Comparison of ENCODE assay signal across 25 cellular contexts in genomic region chr14:76780058-76780345, GRCh38. TPM values are rescaled to one million over a fixed set of nuclear protein-coding genes. Genes with fewer than 3 reads are reported as not detected.
A peak's percentile ranks its signal among the peaks of the same experiment; 100 is the strongest.
DNase-seq lines count a peak whose midpoint lies in the region; ATAC-seq, FAIRE-seq and TF ChIP-seq lines count a peak whose summit lies in the region.
"Had no signal": no experiment of that assay in that cellular context is flagged by ENCODE, and none has a peak within 500 bp of the region (broad histone marks: within the 10 kb centered on the region; RNA-seq: fewer than 3 reads in every experiment).

No MANE protein-coding gene starts in this region.

- TF ChIP-seq CTCF in left ventricle myocardium inferior (IDR thresholded peaks at IDR 0.05; ENCODE audit: borderline replicate concordance) (no peak), chondrocyte (IDR thresholded peaks at IDR 0.05) (no peak), nephron progenitor cell (IDR thresholded peaks at IDR 0.05) (no peak)

- H3K36me3 ChIP-seq in left ventricle myocardium inferior, result peaks cover 38% of the 10 kb centered on the region
- H3K36me3 ChIP-seq: brain microvascular endothelial cell had no signal

- no peaks in the 10 kb centered on the region for H3K27me3 ChIP-seq in left ventricle myocardium inferior (ENCODE audit: low read depth)
- H3K27me3 ChIP-seq: brain microvascular endothelial cell had no signal

- H3K9me3 Mint-ChIP-seq in chondrocyte (ENCODE audit: low read depth), result no peaks in the 10 kb centered on the region
- H3K9me3 Mint-ChIP-seq in nephron progenitor cell, result no peaks in the 10 kb centered on the region
- H3K9me3 Mint-ChIP-seq: activated T-helper 17 cell treated with anti-CD3 and anti-CD28 coated beads, Interleukin-2, amount 50 U/mL, for 72 hours; stimulated activated memory B cell treated with anti-CD40 and anti-IgM and Interleukin-4, amounts not matched to agents 10 μg/mL and 1 μg/mL and 100 μg/mL, for 72 hours had no signal

- no peak for ATAC-seq in left ventricle myocardium superior
- ATAC-seq: activated T-helper 17 cell treated with anti-CD3 and anti-CD28 coated beads, Interleukin-2, amount 50 U/mL, for 72 hours; PC-3; stimulated activated memory B cell treated with anti-CD40 and anti-IgM and Interleukin-4, amounts not matched to agents 10 μg/mL and 1 μg/mL and 100 μg/mL, for 72 hours had no signal

- no peak overlapping the region for H3K4me3 Mint-ChIP-seq in chondrocyte (ENCODE audit: unreplicated experiment)
- H3K4me3 Mint-ChIP-seq in nephron progenitor cell, result no peak overlapping the region
- H3K4me3 Mint-ChIP-seq: CD14-positive monocyte; stimulated activated memory B cell treated with anti-CD40 and anti-IgM and Interleukin-4, amounts not matched to agents 10 μg/mL and 1 μg/mL and 100 μg/mL, for 72 hours had no signal

- peaks cover 81% of the 10 kb centered on the region for H3K4me1 ChIP-seq in left ventricle myocardium inferior

- intact Hi-C loops in left ventricle myocardium inferior (cut with micrococcal nuclease) (loop anchor here (5.0 kb wide), 1 partner anchor 68 kb away; no protein-coding TSS in a partner anchor), left ventricle myocardium superior (cut with micrococcal nuclease) (loop anchor here (5.0 kb wide), 1 partner anchor 68 kb away; no protein-coding TSS in a partner anchor)

- H3K4me1 Mint-ChIP-seq in chondrocyte (ENCODE audit: low read depth) (peaks cover 28% of the 10 kb centered on the region), nephron progenitor cell (peaks cover 44% of the 10 kb centered on the region)
- H3K4me1 Mint-ChIP-seq: stimulated activated memory B cell treated with anti-CD40 and anti-IgM and Interleukin-4, amounts not matched to agents 10 μg/mL and 1 μg/mL and 100 μg/mL, for 72 hours had no signal

- H3K27me3 Mint-ChIP-seq in chondrocyte (ENCODE audit: low read depth) (no peaks in the 10 kb centered on the region), nephron progenitor cell (ENCODE audit: low read depth, poor library complexity) (peaks cover 5% of the 10 kb centered on the region)
- H3K27me3 Mint-ChIP-seq: activated T-helper 17 cell treated with anti-CD3 and anti-CD28 coated beads, Interleukin-2, amount 50 U/mL, for 72 hours had no signal

- H3K4me3 ChIP-seq in left ventricle myocardium inferior, result no peak overlapping the region

- H3K36me3 Mint-ChIP-seq in chondrocyte (ENCODE audit: low read depth), result no peaks in the 10 kb centered on the region
- H3K36me3 Mint-ChIP-seq in nephron progenitor cell (ENCODE audit: low read depth), result peaks cover 36% of the 10 kb centered on the region

- FAIRE-seq in urothelium cell line (lab: Jason Lieb, UNC), result peak; percentile 32

- no peaks in the 10 kb centered on the region for H3K9me3 ChIP-seq in left ventricle myocardium inferior (replicated peaks)

- H3K27ac Mint-ChIP-seq in chondrocyte (ENCODE audit: unreplicated experiment), result no peak overlapping the region
- peak overlapping the region; percentile 49 for H3K27ac Mint-ChIP-seq in nephron progenitor cell
- H3K27ac Mint-ChIP-seq: stimulated activated memory B cell treated with anti-CD40 and anti-IgM and Interleukin-4, amounts not matched to agents 10 μg/mL and 1 μg/mL and 100 μg/mL, for 72 hours had no signal

- DNase-seq in left ventricle myocardium inferior (no peak), left ventricle myocardium superior (no peak), chondrocyte (ENCODE audit: low spot score) (peak; percentile 61), nephron progenitor cell (no peak), urothelium cell line (ENCODE audit: low spot score) (no peak), NCI-H2081 treated with DMSO at 0.1 percent for 48 hours (lab: John Stamatoyannopoulos, UW) (no peak), SIG-M5 treated with dmso at 0.1 percent for 504 hours (lab: John Stamatoyannopoulos, UW; ENCODE audit: unreplicated experiment) (no peak)
- DNase-seq: brain microvascular endothelial cell; cortex of kidney; HCEC 1CT; mammary epithelial cell; NCI-H146; NCI-H2171 treated with DMSO at 0.1 percent for 48 hours; PC-3; Right ventricle myocardium superior; stimulated activated CD4-positive, alpha-beta T cell treated with anti-CD3 and anti-CD28 coated beads, Interleukin-2, amount 100 ng/mL, for 48 hours; SW 1271 had no signal

- H3K27ac ChIP-seq in left ventricle myocardium inferior (replicated peaks), result peak overlapping the region; percentile 70
- H3K27ac ChIP-seq: brain microvascular endothelial cell, KMS-11 had no signal

RNA-seq across cellular contexts. Expression of gene VASH1, which starts 18.7 kb away (rescaled TPM):
- total RNA-seq in left ventricle myocardium inferior, result 12.4 TPM
- total RNA-seq in left ventricle myocardium superior, result 14.0 TPM
- total RNA-seq in chondrocyte, result 26.0 to 41.8 TPM (median 29.7 TPM) in 3 replicates

RNA-seq across cellular contexts. Expression of gene ANGEL1, which starts 32.7 kb away (rescaled TPM):
- 9.3 TPM for total RNA-seq in left ventricle myocardium inferior
- total RNA-seq in left ventricle myocardium superior, result 11.2 TPM
- total RNA-seq in chondrocyte, result 8.6 to 13.8 TPM (median 9.6 TPM) in 3 replicates

RNA-seq across cellular contexts. Expression of gene LRRC74A, which starts 46.2 kb away (rescaled TPM):
- not detected for total RNA-seq in left ventricle myocardium inferior
- not detected for total RNA-seq in left ventricle myocardium superior
- total RNA-seq in chondrocyte, result not detected in 3 replicates
- total RNA-seq: activated T-helper 17 cell treated with anti-CD3 and anti-CD28 coated beads, Interleukin-2, amount 50 U/mL, for 72 hours; glomerular endothelial cell; kidney epithelial cell; mammary epithelial cell; omental fat pad; PC-3; renal cortical epithelial cell; Right ventricle myocardium superior had no signal
